Comparison of ENCODE assay signal across 31 cellular contexts in genomic region chr9:84145780-84146179, GRCh38.
"Had no signal": no experiment of that assay in that cellular context is flagged by ENCODE, and none has a peak within 500 bp of the region (broad histone marks: within the 10 kb centered on the region; RNA-seq: fewer than 3 reads in every experiment).

No MANE protein-coding gene starts in this region.

- DNase-seq: activated CD4-positive, alpha-beta memory T cell treated with anti-CD3 and anti-CD28 coated beads, Interleukin-2, amount 10 ng/mL, durations not matched to agents 7 days and 5 days; activated CD4-positive, alpha-beta T cell treated with anti-CD3 and anti-CD28 coated beads for 1 hour; activated CD4-positive, alpha-beta T cell treated with anti-CD3 and anti-CD28 coated beads for 36 hours; activated CD4-positive, alpha-beta T cell treated with anti-CD3 and anti-CD28 coated beads for 48 hours; activated CD4-positive, alpha-beta T cell treated with anti-CD3 and anti-CD28 coated beads, Interleukin-2, amount 10 ng/mL, durations not matched to agents 7 days and 5 days; activated CD4-positive, alpha-beta T cell treated with anti-CD3 and anti-CD28 coated beads, Interleukin-2, amount 50 U/mL, for 48 hours; activated CD4-positive, CD25-positive, alpha-beta regulatory T cell; activated CD8-positive, alpha-beta memory T cell treated with anti-CD3 and anti-CD28 coated beads for 24 hours; activated CD8-positive, alpha-beta memory T cell treated with anti-CD3 and anti-CD28 coated beads, Interleukin-2, amount 10 ng/mL, durations not matched to agents 7 days and 5 days; activated CD8-positive, alpha-beta memory T cell treated with anti-CD3 and anti-CD28 coated beads, Interleukin-2, amount 50 U/mL, for 48 hours; activated CD8-positive, alpha-beta T cell treated with anti-CD3 and anti-CD28 coated beads, Interleukin-2, amount 10 ng/mL, durations not matched to agents 7 days and 5 days; activated effector memory CD4-positive, alpha-beta T cell treated with Interleukin-2 at 50 U/mL for 16 hours; activated gamma-delta T cell; activated naive CD4-positive, alpha-beta T cell treated with anti-CD3 and anti-CD28 coated beads, Interleukin-2, amount 10 ng/mL, durations not matched to agents 7 days and 5 days; activated naive CD4-positive, alpha-beta T cell treated with Interleukin-2 at 50 U/mL for 16 hours; activated naive CD8-positive, alpha-beta T cell treated with anti-CD3 and anti-CD28 coated beads, Interleukin-2, amount 10 ng/mL, durations not matched to agents 7 days and 5 days; activated naive CD8-positive, alpha-beta T cell treated with anti-CD3 and anti-CD28 coated beads, Interleukin-2, amount 50 U/mL, for 24 hours; activated T-cell treated with anti-CD3 and anti-CD28 coated beads, Interleukin-2, amount 50 U/mL, for 24 hours; activated T-cell treated with anti-CD3 and anti-CD28 coated beads, Interleukin-2, amount 50 U/mL, for 48 hours; amygdala; anterior cingulate cortex; caudate nucleus; T-cell; T-helper 2 cell; T-helper 9 cell; WERI-Rb-1 had no signal

- H3K9me3 ChIP-seq: ascending aorta had no signal

- H3K36me3 ChIP-seq: ascending aorta, cardiac muscle cell, WERI-Rb-1 had no signal

- FAIRE-seq: bronchial epithelial cell had no signal

- ATAC-seq: activated CD4-positive, alpha-beta T cell treated with anti-CD3 and anti-CD28 coated beads for 36 hours; activated CD4-positive, CD25-positive, alpha-beta regulatory T cell treated with anti-CD3 and anti-CD28 coated beads, Interleukin-2, amount 50 U/mL, for 24 hours; activated CD8-positive, alpha-beta memory T cell treated with anti-CD3 and anti-CD28 coated beads, Interleukin-2, amount 10 ng/mL, durations not matched to agents 7 days and 5 days; activated CD8-positive, alpha-beta T cell treated with anti-CD3 and anti-CD28 coated beads, Interleukin-2, amount 10 ng/mL, durations not matched to agents 7 days and 5 days; activated naive CD8-positive, alpha-beta T cell treated with anti-CD3 and anti-CD28 coated beads, Interleukin-2, amount 50 U/mL, for 24 hours; T-cell; WTC11 had no signal

- H3K4me3 ChIP-seq: ascending aorta, cardiac muscle cell had no signal

- H3K27ac ChIP-seq: ascending aorta, WERI-Rb-1 had no signal
